ENCODE assay signal across 9 cellular contexts in genomic region chr17:41813039-41813680, GRCh38. TPM values are rescaled to one million over a fixed set of nuclear protein-coding genes. Genes with fewer than 3 reads are reported as not detected.
DNase-seq lines count a peak whose midpoint lies in the region; TF ChIP-seq lines count a peak whose summit lies in the region.
"Had no signal": no experiment of that assay in that cellular context is flagged by ENCODE, and none has a peak within 500 bp of the region (broad histone marks: within the 10 kb centered on the region; RNA-seq: fewer than 3 reads in every experiment).

No MANE protein-coding gene starts in this region.

- DNase-seq in Caco-2 (no peak), RKO (ENCODE audit: low spot score) (peak; percentile 27), esophagus squamous epithelium (lab: John Stamatoyannopoulos, UW) (no peak), prostate gland (ENCODE audit: low spot score) (no peak), GM10248 (ENCODE audit: extremely low spot score) (no peak), NCI-H1417 treated with DMSO at 0.1 percent for 48 hours (lab: John Stamatoyannopoulos, UW) (no peak), SIG-M5 treated with dmso at 0.1 percent for 504 hours (lab: John Stamatoyannopoulos, UW; ENCODE audit: unreplicated experiment) (no peak), COLO668 (lab: John Stamatoyannopoulos, UW; ENCODE audit: unreplicated experiment) (no peak)

- TF ChIP-seq POLR2A in esophagus squamous epithelium (IDR thresholded peaks at IDR 0.05) (no peak), prostate gland (IDR thresholded peaks at IDR 0.05) (no peak)

- H3K9me3 ChIP-seq in Caco-2 (no peaks in the 10 kb centered on the region), esophagus squamous epithelium (no peaks in the 10 kb centered on the region), prostate gland (no peaks in the 10 kb centered on the region)

- CTCF ChIA-PET in Caco-2 (lab: Charles Lee) (interaction anchor here (0.5 to 3.5 kb wide), 9 partner anchors 13 to 915 kb away, joined by 3 to 44 read pairs (median 4); partner anchors contain the start of genes JUP and ODAD4), GM10248 (lab: Yijun Ruan, JAX) (no interaction called here)

- peaks cover 44% of the 10 kb centered on the region for H3K36me3 Mint-ChIP-seq in Caco-2 (ENCODE audit: insufficient read depth, unreplicated experiment)

- WGBS in esophagus squamous epithelium, 2 donors: 41 to 47% methylated on average over 9 of the region's 20 CpGs
- WGBS in prostate gland: 13% methylated on average over 16 of the region's 20 CpGs

- H3K4me3 ChIP-seq in Caco-2 (ENCODE audit: low read depth, low read length) (peak overlapping the region; percentile 91), esophagus squamous epithelium (peak overlapping the region; percentile 50 to 85 (median 61)), prostate gland (peak overlapping the region; percentile 60 to 73)

- no peaks in the 10 kb centered on the region for H3K9me3 Mint-ChIP-seq in Caco-2 (ENCODE audit: unreplicated experiment)

- no peak for TF ChIP-seq CTCF in Caco-2 (IDR thresholded peaks at IDR 0.05; ENCODE audit: insufficient read depth in 1 of 2, low read depth in 1 of 2, low read length in 1 of 2, severe bottlenecking in 1 of 2, unreplicated experiment in 1 of 2)
- no peak for TF ChIP-seq CTCF in esophagus squamous epithelium (IDR thresholded peaks at IDR 0.05)
- no peak for TF ChIP-seq CTCF in prostate gland (IDR thresholded peaks at IDR 0.05)
- no peak for TF ChIP-seq CTCF in GM10248 (IDR thresholded peaks at IDR 0.05; ENCODE audit: control extremely low read depth, extremely low read depth, low read depth, missing control alignments)

- H3K27ac Mint-ChIP-seq in Caco-2 (ENCODE audit: unreplicated experiment): peak overlapping the region; percentile 97

- BruUV-seq in Caco-2 (replicated peaks; lab: Mats Ljungman, UMichigan): no TSS peak

- no peaks in the 10 kb centered on the region for H3K27me3 Mint-ChIP-seq in Caco-2 (ENCODE audit: insufficient read depth, unreplicated experiment)

- H3K4me1 Mint-ChIP-seq in Caco-2 (ENCODE audit: low read depth, unreplicated experiment): peaks cover 6% of the 10 kb centered on the region

- POLR2A ChIA-PET in Caco-2 (lab: Charles Lee) (interaction anchor here (0.6 to 3.7 kb wide), 4 partner anchors 24 to 124 kb away, joined by 3 to 44 read pairs (median 10); partner anchors contain the start of genes EIF1 and JUP), GM10248 (lab: Yijun Ruan, JAX) (no interaction called here)

- peak overlapping the region; percentile 99 for H3K4me3 Mint-ChIP-seq in Caco-2 (ENCODE audit: unreplicated experiment)

- H3K27me3 ChIP-seq in Caco-2 (replicated peaks; ENCODE audit: control insufficient read depth, insufficient read depth, low read length) (no peaks in the 10 kb centered on the region), esophagus squamous epithelium (peaks cover 0 to 25% (median 0%) of the 10 kb centered on the region in 4 donors), prostate gland (replicated peaks; ENCODE audit: insufficient read depth) (no peaks in the 10 kb centered on the region)

- H3K27ac ChIP-seq in esophagus squamous epithelium: peak overlapping the region; percentile 37 to 78 (median 65)
- peak overlapping the region; percentile 78 to 79 for H3K27ac ChIP-seq in prostate gland

- H3K36me3 ChIP-seq in Caco-2 (ENCODE audit: control insufficient read depth, insufficient read depth, low read length) (peaks cover 3% of the 10 kb centered on the region), esophagus squamous epithelium (no peaks in the 10 kb centered on the region), prostate gland (no peaks in the 10 kb centered on the region)

- intact Hi-C loops in Caco-2 (cut with micrococcal nuclease; ENCODE audit: unreplicated experiment) (no loop called here), esophagus squamous epithelium (cut with DNase I) (no loop called here), prostate gland (cut with DNase I) (no loop called here)

- H3K4me1 ChIP-seq in Caco-2 (peaks cover 17% of the 10 kb centered on the region), esophagus squamous epithelium (peaks cover 22 to 54% (median 33%) of the 10 kb centered on the region in 3 donors), prostate gland (replicated peaks) (peaks cover 8% of the 10 kb centered on the region)

RNA-seq across cellular contexts. Expression of gene FKBP10, which starts 0.4 kb away (rescaled TPM):
- total RNA-seq in Caco-2 (2022) (112 and 132 TPM in 2 replicates), esophagus squamous epithelium (10 to 100 TPM in 2 of 4 donors, 1 to 10 TPM in 1, under 1 TPM in 1; 0.19 to 21.4 (median 8.4) TPM), prostate gland (10 to 100 TPM; 24.5 to 50.2 TPM)

RNA-seq across cellular contexts. Expression of gene P3H4, which starts 1.4 kb away (rescaled TPM):
- total RNA-seq in Caco-2 (2022) (34.1 and 39.2 TPM in 2 replicates), esophagus squamous epithelium (1 to 10 TPM; 2.4 to 7.1 (median 3.7) TPM), prostate gland (10 to 100 TPM; 15.8 to 19.6 TPM)

RNA-seq across cellular contexts. Expression of gene NT5C3B, which starts 22.9 kb away (rescaled TPM):
- total RNA-seq in Caco-2 (2022): 85.4 and 94.5 TPM in 2 replicates
- total RNA-seq in esophagus squamous epithelium: 10 to 100 TPM; 23.8 to 45.4 (median 30.5) TPM
- total RNA-seq in prostate gland: 10 to 100 TPM; 53.9 to 67.2 TPM

RNA-seq across cellular contexts. Expression of gene KLHL10, which starts 24.5 kb away (rescaled TPM):
- not detected in 2 replicates for total RNA-seq in Caco-2 (2022)
- under 1 TPM in 1 of 4 donors, not detected in 3; 0.57 TPM for total RNA-seq in esophagus squamous epithelium
- 1 to 10 TPM in 1 of 2 donors, under 1 TPM in 1; 0.14 to 6.5 TPM for total RNA-seq in prostate gland
- total RNA-seq: LHCN-M2 had no signal

RNA-seq across cellular contexts. Expression of gene JUP, which starts 26.6 kb away (rescaled TPM):
- total RNA-seq in Caco-2 (2022): 392 and 419 TPM in 2 replicates
- total RNA-seq in esophagus squamous epithelium: 1,000 to 10,000 TPM in 2 of 4 donors, 100 to 1,000 TPM in 2; 709 to 2,355 (median 1,148) TPM
- 100 to 1,000 TPM; 146 to 266 TPM for total RNA-seq in prostate gland
- total RNA-seq: LHCN-M2 had no signal
